In genomic region chr18:59898609-59899297, GRCh38 we compare ENCODE assay signal across 8 cellular contexts. TPM values are rescaled to one million over a fixed set of nuclear protein-coding genes. Genes with fewer than 3 reads are reported as not detected.
DNase-seq lines count a peak whose midpoint lies in the region; ATAC-seq, FAIRE-seq and TF ChIP-seq lines count a peak whose summit lies in the region.

No MANE protein-coding gene starts in this region.

- peak; percentile 15 for ATAC-seq in GM21528 (IDR thresholded peaks at IDR 0.05; ENCODE audit: low FRiP score, unreplicated experiment)

- H2AFZ ChIP-seq in keratinocyte (ENCODE audit: control insufficient read depth, low read length) = peak overlapping the region; percentile 86

- peak overlapping the region; percentile 99 for H3K27ac Mint-ChIP-seq in activated CD4-positive, alpha-beta memory T cell treated with anti-CD3 and anti-CD28 coated beads for 36 hours

- peak overlapping the region; percentile 97 for H3K9ac ChIP-seq in keratinocyte (ENCODE audit: control insufficient read depth, extremely low read depth, insufficient read depth, low read length)

- H3K9me1 ChIP-seq in keratinocyte (ENCODE audit: control insufficient read depth, extremely low read depth, insufficient read depth, low read length) = no peaks in the 10 kb centered on the region

- no peaks in the 10 kb centered on the region for H3K27me3 Mint-ChIP-seq in activated CD4-positive, alpha-beta memory T cell treated with anti-CD3 and anti-CD28 coated beads for 36 hours

- H3K79me2 ChIP-seq in keratinocyte (ENCODE audit: control insufficient read depth, insufficient read depth, low read length) = peaks cover 37% of the 10 kb centered on the region

- peaks cover 34% of the 10 kb centered on the region for H3K36me3 Mint-ChIP-seq in activated CD4-positive, alpha-beta memory T cell treated with anti-CD3 and anti-CD28 coated beads for 36 hours

- intact Hi-C loops in activated CD4-positive, alpha-beta memory T cell treated with anti-CD3 and anti-CD28 coated beads for 36 hours (cut with micrococcal nuclease) = loop anchor here (1.0 kb wide), 4 partner anchors 13 to 540 kb away; no protein-coding TSS in a partner anchor
- intact Hi-C loops in posterior cingulate gyrus (cut with DNase I) = no loop called here

- dilution Hi-C loops in keratinocyte (cut with MboI; ENCODE audit: extremely low pct_ligation_motif_present, low sequenced_read_pairs) = no loop called here

- peaks cover 32% of the 10 kb centered on the region for H3K4me1 ChIP-seq in keratinocyte (ENCODE audit: control insufficient read depth, extremely low read depth, insufficient read depth, low read length)
- H3K4me1 ChIP-seq in tibial nerve = peaks cover 0 to 20% (median 2%) of the 10 kb centered on the region in 4 donors

- H3K4me3 Mint-ChIP-seq in activated CD4-positive, alpha-beta memory T cell treated with anti-CD3 and anti-CD28 coated beads for 36 hours = peak overlapping the region; percentile 96

- H3K9me3 Mint-ChIP-seq in activated CD4-positive, alpha-beta memory T cell treated with anti-CD3 and anti-CD28 coated beads for 36 hours = no peaks in the 10 kb centered on the region

- peaks cover 24% of the 10 kb centered on the region for H3K4me1 Mint-ChIP-seq in activated CD4-positive, alpha-beta memory T cell treated with anti-CD3 and anti-CD28 coated beads for 36 hours (ENCODE audit: low read depth)

- TF ChIP-seq EP300 in tibial nerve (IDR thresholded peaks at IDR 0.05) = no peak

- TF ChIP-seq CTCF in AG09309 (IDR thresholded peaks at IDR 0.05; ENCODE audit: control insufficient read depth, insufficient read depth, low read depth, low read length, missing control alignments) (no peak), keratinocyte (optimal IDR thresholded peaks at IDR 0.05 in 1 of 3, IDR thresholded peaks at IDR 0.05 in 1 of 3, conservative IDR thresholded peaks at IDR 0.05 in 1 of 3; ENCODE audit: extremely low read depth in 1 of 3, insufficient read depth in 2 of 3, low read length in 3 of 3) (no peak), tibial nerve (IDR thresholded peaks at IDR 0.05) (no peak)

- H3K36me3 ChIP-seq in keratinocyte (ENCODE audit: control insufficient read depth in 2 of 2, extremely low read depth in 1 of 2, insufficient read depth in 2 of 2, low read length in 2 of 2) (no peaks in the 10 kb centered on the region), tibial nerve (no peaks in the 10 kb centered on the region)

- no peaks in the 10 kb centered on the region for H3K9me3 ChIP-seq in keratinocyte (ENCODE audit: control insufficient read depth, low read depth, low read length)
- no peaks in the 10 kb centered on the region for H3K9me3 ChIP-seq in tibial nerve

- WGBS in tibial nerve, 2 donors = 46 to 59% methylated on average over 33 of the region's 33 CpGs

- POLR2A ChIA-PET in activated CD4-positive, alpha-beta memory T cell treated with anti-CD3 and anti-CD28 coated beads for 36 hours (lab: Charles Lee) = interaction anchor here (0.6 to 6.2 kb wide), 17 partner anchors 8 to 756 kb away, joined by 3 to 93 read pairs (median 4); partner anchors contain the start of gene LMAN1

- FAIRE-seq in keratinocyte (lab: Jason Lieb, UNC) = no peak

- no peak for TF ChIP-seq POLR2A in tibial nerve (IDR thresholded peaks at IDR 0.05)

- CTCF ChIA-PET in activated CD4-positive, alpha-beta memory T cell treated with anti-CD3 and anti-CD28 coated beads for 36 hours (lab: Charles Lee) = interaction anchor here (0.9 to 3.5 kb wide), 8 partner anchors 13 to 90 kb away, joined by 3 to 14 read pairs (median 4); no protein-coding TSS in a partner anchor

- H3K27me3 ChIP-seq in keratinocyte (ENCODE audit: control insufficient read depth, extremely low read depth, insufficient read depth, low read length) = no peaks in the 10 kb centered on the region
- H3K27me3 ChIP-seq in tibial nerve = peaks cover 0 to 12% of the 10 kb centered on the region in 2 donors

- peak overlapping the region; percentile 98 for H3K4me2 ChIP-seq in keratinocyte (ENCODE audit: control insufficient read depth, extremely low read depth, insufficient read depth, low read depth, low read length)

- H3K4me3 ChIP-seq in AG09309 (ENCODE audit: control insufficient read depth, low read depth, low read length) = peak overlapping the region; percentile 77
- peak overlapping the region; percentile 82 to 92 (median 90) for H3K4me3 ChIP-seq in keratinocyte (ENCODE audit: control insufficient read depth in 2 of 3, extremely low read depth in 1 of 3, insufficient read depth in 2 of 3, low read depth in 1 of 3, low read length in 3 of 3)
- peak overlapping the region in 3 of 4 donors; percentile 48 to 72 (median 48) for H3K4me3 ChIP-seq in tibial nerve

- DNase-seq in AG09309 (ENCODE audit: low read depth) (no peak), keratinocyte (ENCODE audit: low read depth, low spot score) (no peak), tibial nerve (ENCODE audit: low spot score in 2 of 2) (no peak), SIG-M5 treated with dmso at 0.1 percent for 504 hours (lab: John Stamatoyannopoulos, UW; ENCODE audit: unreplicated experiment) (no peak), GM19240 (ENCODE audit: insufficient read length, low spot score) (no peak), posterior cingulate gyrus (no peak)
- no peak for DNase-seq in activated CD4-positive, alpha-beta memory T cell treated with anti-CD3 and anti-CD28 coated beads for 36 hours

- H4K20me1 ChIP-seq in keratinocyte (ENCODE audit: control insufficient read depth, extremely low read depth, insufficient read depth, low read length) = no peaks in the 10 kb centered on the region

- H3K27ac ChIP-seq in keratinocyte (ENCODE audit: control insufficient read depth, insufficient read depth, low read length) (peak overlapping the region; percentile 100), tibial nerve (peak overlapping the region in 1 of 4 donors; percentile 80)

RNA-seq across cellular contexts. Expression of gene PMAIP1, which starts 1.0 kb away (rescaled TPM):
- total RNA-seq in activated CD4-positive, alpha-beta memory T cell treated with anti-CD3 and anti-CD28 coated beads for 36 hours = 100 to 1,000 TPM in 1 of 2 experiments, 10 to 100 TPM in 1; 97.6 to 104 TPM
- 24.1 to 49.1 TPM (median 31.8 TPM) in 3 replicates for polyA plus RNA-seq in keratinocyte
- polyA plus RNA-seq in keratinocyte (2011; ENCODE audit: low read depth) = 38.1 TPM
- 21.5 and 27.2 TPM in 2 replicates for polyA plus RNA-seq in keratinocyte (2011; cell fraction: cytosol; rRNA removed)
- 42.2 and 47.9 TPM in 2 replicates for polyA plus RNA-seq in keratinocyte (2011; cell fraction: nucleus; rRNA removed)
- polyA plus RNA-seq in keratinocyte (2012; ENCODE audit: low replicate concordance) = 25.9 and 53.6 TPM in 2 replicates
- polyA minus RNA-seq in keratinocyte = 3.7 to 11.4 TPM (median 10.4 TPM) in 3 replicates
- 23.8 TPM for polyA minus RNA-seq in keratinocyte (2011; cell fraction: cytosol; rRNA and poly(A)+ RNA removed)
- 23.4 and 28.2 TPM in 2 replicates for polyA minus RNA-seq in keratinocyte (2011; cell fraction: nucleus; rRNA and poly(A)+ RNA removed)
- under 1 TPM in 2 of 4 donors, not detected in 2; 0.22 to 0.98 TPM for total RNA-seq in tibial nerve

Comparison
In these comparisons a context has a peak if more than half of its experiments do, and no peak if none do; other contexts are left out.
1. RNA of gene PMAIP1, which starts 1.0 kb away (total RNA-seq): 97.6 to 104 TPM in activated CD4-positive, alpha-beta memory T cell treated with anti-CD3 and anti-CD28 coated beads for 36 hours; 0.22 to 0.98 TPM in tibial nerve; every median in the first group is over 10 times any median in the second.
2. Peak in every context shown above with its lines, with median percentiles within 50 percentile points of each other: H3K4me3 ChIP-seq.